ENCODE assay signal across 8 cellular contexts in genomic region chr2:84904717-84905174, GRCh38. TPM values are rescaled to one million over a fixed set of nuclear protein-coding genes. Genes with fewer than 3 reads are reported as not detected.
DNase-seq lines count a peak whose midpoint lies in the region; TF ChIP-seq lines count a peak whose summit lies in the region.

No MANE protein-coding gene starts in this region.

- no peak overlapping the region for H3K9ac ChIP-seq in neural progenitor cell

- H3K36me3 ChIP-seq in neural progenitor cell = no peaks in the 10 kb centered on the region

- no peaks in the 10 kb centered on the region for H3K9me3 ChIP-seq in neural progenitor cell (ENCODE audit: low read depth)

- H3K4me3 ChIP-seq in fibroblast of villous mesenchyme (ENCODE audit: low read depth, low read length) = peak overlapping the region; percentile 98
- H3K4me3 ChIP-seq in neural progenitor cell = peak overlapping the region; percentile 97

- no peaks in the 10 kb centered on the region for H3K27me3 Mint-ChIP-seq in Calu3 (ENCODE audit: unreplicated experiment)
- H3K27me3 Mint-ChIP-seq in neural progenitor cell (ENCODE audit: insufficient read depth, low read depth) = peaks cover 16% of the 10 kb centered on the region

- peaks cover 12% of the 10 kb centered on the region for H4K20me1 ChIP-seq in neural progenitor cell (ENCODE audit: low read depth)

- intact Hi-C loops in Calu3 (cut with micrococcal nuclease; ENCODE audit: unreplicated experiment) = no loop called here

- H3K4me1 Mint-ChIP-seq in Calu3 (ENCODE audit: low read depth, unreplicated experiment) (peaks cover 32% of the 10 kb centered on the region), neural progenitor cell (peaks cover 23% of the 10 kb centered on the region)

- H3K4me3 Mint-ChIP-seq in Calu3 (ENCODE audit: low read depth, unreplicated experiment) (peak overlapping the region; percentile 86), neural progenitor cell (peak overlapping the region; percentile 91)

- H3K4me1 ChIP-seq in neural progenitor cell = peaks cover 5% of the 10 kb centered on the region

- H3K27ac Mint-ChIP-seq in Calu3 (ENCODE audit: unreplicated experiment) (peak overlapping the region; percentile 98), neural progenitor cell (peak overlapping the region; percentile 92)

- in situ Hi-C loops in KBM-7 (cut with MboI; ENCODE audit: low pct_unique_long_range_greater_than_20kb, low sequenced_read_pairs) = no loop called here

- TF ChIP-seq CTCF in Calu3 (IDR thresholded peaks at IDR 0.05; ENCODE audit: unreplicated experiment) (no peak), fibroblast of villous mesenchyme (IDR thresholded peaks at IDR 0.05; ENCODE audit: insufficient read depth, low read depth, low read length) (no peak), neural progenitor cell (IDR thresholded peaks at IDR 0.05) (no peak)

- DNase-seq in Calu3 = peak; percentile 49
- peak; percentile 68 for DNase-seq in KBM-7
- DNase-seq in activated CD8-positive, alpha-beta memory T cell treated with anti-CD3 and anti-CD28 coated beads, Interleukin-2, amount 50 U/mL, for 48 hours = peak; percentile 76
- peak; percentile 72 for DNase-seq in fibroblast of villous mesenchyme (ENCODE audit: low read depth)
- peak; percentile 83 for DNase-seq in neural progenitor cell (ENCODE audit: low spot score)
- no peak for DNase-seq in SKM-1 (lab: John Stamatoyannopoulos, UW; ENCODE audit: unreplicated experiment)
- DNase-seq in NCI-H1105 (lab: John Stamatoyannopoulos, UW) = no peak
- DNase-seq in GF-D8 (lab: John Stamatoyannopoulos, UW) = no peak

- H3F3A ChIP-seq in neural progenitor cell (ENCODE audit: low read depth) = peaks cover 26% of the 10 kb centered on the region

- CTCF ChIA-PET in Calu3 (lab: Charles Lee) = interaction anchor here (1.2 to 4.1 kb wide), 2 partner anchors 21 to 114 kb away, joined by 3 to 24 read pairs; no protein-coding TSS in a partner anchor

- no TSS peak for BruUV-seq in Calu3 (replicated peaks; lab: Mats Ljungman, UMichigan)

- peak overlapping the region; percentile 86 for H3K4me2 ChIP-seq in neural progenitor cell

- no peak overlapping the region for H3K27ac ChIP-seq in neural progenitor cell

- peaks cover 11% of the 10 kb centered on the region for H3K27me3 ChIP-seq in neural progenitor cell

- peaks cover 23% of the 10 kb centered on the region for H3K79me2 ChIP-seq in neural progenitor cell (ENCODE audit: low read depth)

- peaks cover 52% of the 10 kb centered on the region for H3K36me3 Mint-ChIP-seq in Calu3 (ENCODE audit: insufficient read depth, unreplicated experiment)
- peaks cover 16% of the 10 kb centered on the region for H3K36me3 Mint-ChIP-seq in neural progenitor cell

- peaks cover 5% of the 10 kb centered on the region for H3K9me3 Mint-ChIP-seq in Calu3 (ENCODE audit: low read depth, unreplicated experiment)
- peaks cover 5% of the 10 kb centered on the region for H3K9me3 Mint-ChIP-seq in neural progenitor cell

- peak overlapping the region; percentile 95 for H2AFZ ChIP-seq in neural progenitor cell (replicated peaks)

RNA-seq across cellular contexts. Expression of gene TMSB10, which starts 0.7 kb away (rescaled TPM):
- total RNA-seq in Calu3 (2022) = 1,316 and 1,437 TPM in 2 replicates
- total RNA-seq in fibroblast of villous mesenchyme = 3,561 and 6,804 TPM in 2 replicates
- total RNA-seq in neural progenitor cell (ENCODE audit: low replicate concordance) = 1,687 and 2,248 TPM in 2 replicates

RNA-seq across cellular contexts. Expression of gene TRABD2A, which starts 23.9 kb away (rescaled TPM):
- 0.68 and 1.2 TPM in 2 replicates for total RNA-seq in Calu3 (2022)
- total RNA-seq in fibroblast of villous mesenchyme = 1.3 and 1.7 TPM in 2 replicates
- total RNA-seq in neural progenitor cell (ENCODE audit: low replicate concordance) = 1.7 and 2.0 TPM in 2 replicates

Comparison
In these comparisons a context has a peak if more than half of its experiments do, and no peak if none do; other contexts are left out.
1. DNase-seq: peak in Calu3 (single experiment), KBM-7 (single experiment), activated CD8-positive, alpha-beta memory T cell treated with anti-CD3 and anti-CD28 coated beads, Interleukin-2, amount 50 U/mL, for 48 hours (single experiment), fibroblast of villous mesenchyme (single experiment) and neural progenitor cell (single experiment); none in SKM-1 (single experiment), NCI-H1105 (single experiment) and GF-D8 (single experiment).